21 cellular contexts compared by ENCODE assay signal in the genomic region with DNA sequence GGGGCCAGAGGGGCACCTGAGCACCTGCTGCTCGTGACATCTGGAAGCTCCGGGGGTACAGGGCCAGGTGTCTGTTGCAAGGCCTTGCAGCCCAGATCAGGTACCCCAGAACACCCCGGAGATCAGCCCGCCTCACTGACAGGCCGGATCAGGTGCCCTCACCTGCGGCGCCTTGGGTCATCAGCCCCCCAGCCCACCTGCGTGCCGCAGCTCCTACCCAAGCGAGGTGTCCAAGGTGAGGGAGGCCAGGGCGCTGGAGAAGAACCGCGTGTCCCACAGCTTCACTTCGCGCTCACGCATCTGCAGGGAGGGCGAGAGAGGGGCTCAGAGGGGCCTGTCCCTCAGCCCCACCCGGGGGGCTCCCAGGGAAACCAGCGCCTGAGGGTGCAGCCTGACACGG. TPM values are rescaled to one million over a fixed set of nuclear protein-coding genes. Genes with fewer than 3 reads are reported as not detected.
A peak's percentile ranks its signal among the peaks of the same experiment; 100 is the strongest.
DNase-seq lines count a peak whose midpoint lies in the region; ATAC-seq and TF ChIP-seq lines count a peak whose summit lies in the region.
"Had no signal": no experiment of that assay in that cellular context is flagged by ENCODE, and none has a peak within 500 bp of the region (broad histone marks: within the 10 kb centered on the region; RNA-seq: fewer than 3 reads in every experiment).

No MANE protein-coding gene starts in this region.

- H3K4me1 ChIP-seq in CD8-positive, alpha-beta T cell (ENCODE audit: insufficient read depth, low read length): peaks cover 4% of the 10 kb centered on the region
- peaks cover 0 to 2% of the 10 kb centered on the region in 2 donors for H3K4me1 ChIP-seq in gastrocnemius medialis
- peaks cover 13% of the 10 kb centered on the region for H3K4me1 ChIP-seq in Caco-2
- H3K4me1 ChIP-seq: parathyroid adenoma had no signal

- no peak for TF ChIP-seq POLR2A in gastrocnemius medialis (IDR thresholded peaks at IDR 0.05)

- intact Hi-C loops in CD8-positive, alpha-beta T cell (cut with DNase I, micrococcal nuclease): no loop called here
- intact Hi-C loops in left cardiac atrium (cut with DNase I): no loop called here
- intact Hi-C loops in gastrocnemius medialis (cut with DNase I; ENCODE audit: low total_unique reads): no loop called here
- intact Hi-C loops in Caco-2 (cut with micrococcal nuclease; ENCODE audit: unreplicated experiment): no loop called here

- H3K27ac Mint-ChIP-seq in CD8-positive, alpha-beta T cell: peak overlapping the region; percentile 64
- no peak overlapping the region for H3K27ac Mint-ChIP-seq in WTC11
- no peak overlapping the region for H3K27ac Mint-ChIP-seq in Caco-2 (ENCODE audit: unreplicated experiment)

- no TSS peak for BruUV-seq in Caco-2 (replicated peaks; lab: Mats Ljungman, UMichigan)

- H3K36me3 Mint-ChIP-seq in CD8-positive, alpha-beta T cell: peaks cover 71% of the 10 kb centered on the region
- H3K36me3 Mint-ChIP-seq in WTC11: no peaks in the 10 kb centered on the region
- H3K36me3 Mint-ChIP-seq in Caco-2 (ENCODE audit: insufficient read depth, unreplicated experiment): peaks cover 13% of the 10 kb centered on the region

- no peak overlapping the region for H3K4me3 Mint-ChIP-seq in CD8-positive, alpha-beta T cell
- H3K4me3 Mint-ChIP-seq in WTC11: no peak overlapping the region
- H3K4me3 Mint-ChIP-seq in Caco-2 (ENCODE audit: unreplicated experiment): no peak overlapping the region
- H3K4me3 Mint-ChIP-seq: central memory CD8-positive, alpha-beta T cell; naive thymus-derived CD4-positive, alpha-beta T cell had no signal

- POLR2A ChIA-PET in CD8-positive, alpha-beta T cell (lab: Charles Lee): no interaction called here
- POLR2A ChIA-PET in WTC11 (lab: Charles Lee): interaction anchor here (1.7 kb wide), 1 partner anchor 14 kb away, joined by 5 read pairs; no protein-coding TSS in a partner anchor
- POLR2A ChIA-PET in Caco-2 (lab: Charles Lee): no interaction called here

- CTCF ChIA-PET in CD8-positive, alpha-beta T cell (lab: Charles Lee): interaction anchor here (0.9 to 2.8 kb wide), 2 partner anchors 15 kb away, joined by 3 to 8 read pairs; no protein-coding TSS in a partner anchor
- CTCF ChIA-PET in WTC11 (lab: Charles Lee) (interaction anchor here (2.1 to 9.6 kb wide), 4 partner anchors 13 to 134 kb away, joined by 8 to 316 read pairs (median 42); no protein-coding TSS in a partner anchor), Caco-2 (lab: Charles Lee) (interaction anchor here (0.7 to 1.5 kb wide), 2 partner anchors 15 to 18 kb away, joined by 3 read pairs; no protein-coding TSS in a partner anchor)

- no peak for ATAC-seq in CD8-positive, alpha-beta T cell
- ATAC-seq in WTC11 (no peak), left cardiac atrium (no peak), gastrocnemius medialis (no peak), GM18511 (IDR thresholded peaks at IDR 0.05; ENCODE audit: unreplicated experiment) (no peak), GM21381 (IDR thresholded peaks at IDR 0.05; ENCODE audit: unreplicated experiment) (no peak)
- ATAC-seq: naive thymus-derived CD4-positive, alpha-beta T cell had no signal

- no peaks in the 10 kb centered on the region for H3K9me3 ChIP-seq in CD8-positive, alpha-beta T cell (ENCODE audit: low read length)
- no peaks in the 10 kb centered on the region for H3K9me3 ChIP-seq in gastrocnemius medialis
- no peaks in the 10 kb centered on the region for H3K9me3 ChIP-seq in Caco-2

- no peak for TF ChIP-seq CTCF in CD8-positive, alpha-beta T cell (IDR thresholded peaks at IDR 0.05)
- TF ChIP-seq CTCF in WTC11 (IDR thresholded peaks at IDR 0.05) (no peak), gastrocnemius medialis (IDR thresholded peaks at IDR 0.05 in 4 of 5, conservative IDR thresholded peaks at IDR 0.05 in 1 of 5) (no peak), Caco-2 (IDR thresholded peaks at IDR 0.05; ENCODE audit: insufficient read depth in 1 of 2, low read depth in 1 of 2, low read length in 1 of 2, severe bottlenecking in 1 of 2, unreplicated experiment in 1 of 2) (no peak)

- H3K4me3 ChIP-seq in CD8-positive, alpha-beta T cell (ENCODE audit: low read depth, low read length): no peak overlapping the region
- H3K4me3 ChIP-seq in gastrocnemius medialis (no peak overlapping the region), Caco-2 (ENCODE audit: low read depth, low read length) (no peak overlapping the region)

- no peak for DNase-seq in CD8-positive, alpha-beta T cell
- peak; percentile 11 for DNase-seq in WTC11 (ENCODE audit: low spot score)
- peak; percentile 16 for DNase-seq in left cardiac atrium
- DNase-seq in gastrocnemius medialis: no peak
- no peak for DNase-seq in Caco-2
- DNase-seq in A172 (ENCODE audit: low spot score): no peak
- DNase-seq: activated CD4-positive, alpha-beta T cell treated with anti-CD3 and anti-CD28 coated beads, Interleukin-2, amount 50 U/mL, for 1 hour; activated CD8-positive, alpha-beta memory T cell treated with anti-CD3 and anti-CD28 coated beads, Interleukin-2, amount 50 U/mL, for 48 hours; activated gamma-delta T cell treated with Interleukin-2 at 50 U/mL for 16 hours; effector CD4-positive, alpha-beta T cell; GF-D8; naive thymus-derived CD4-positive, alpha-beta T cell; NCI-H1092 treated with DMSO at 0.1 percent for 48 hours; NCI-H2081; NCI-H510A; stimulated activated CD4-positive, alpha-beta T cell treated with anti-CD3 and anti-CD28 coated beads, Interleukin-2, amount 100 ng/mL, for 48 hours had no signal

- in situ Hi-C loops in gastrocnemius medialis (cut with MboI; ENCODE audit: low sequenced_read_pairs in 4 of 4): no loop called here

- no peak overlapping the region for H3K27ac ChIP-seq in CD8-positive, alpha-beta T cell (ENCODE audit: low read depth, low read length)
- H3K27ac ChIP-seq in gastrocnemius medialis: peak overlapping the region; percentile 51 to 79 (median 64)
- H3K27ac ChIP-seq: C4-2B had no signal

- no peaks in the 10 kb centered on the region for H3K27me3 Mint-ChIP-seq in CD8-positive, alpha-beta T cell (ENCODE audit: low read depth)
- H3K27me3 Mint-ChIP-seq in WTC11 (ENCODE audit: low read depth) (no peaks in the 10 kb centered on the region), Caco-2 (ENCODE audit: insufficient read depth, unreplicated experiment) (no peaks in the 10 kb centered on the region)
- H3K27me3 Mint-ChIP-seq: central memory CD8-positive, alpha-beta T cell; naive thymus-derived CD4-positive, alpha-beta T cell had no signal

- H3K9me3 Mint-ChIP-seq in CD8-positive, alpha-beta T cell: no peaks in the 10 kb centered on the region
- H3K9me3 Mint-ChIP-seq in WTC11 (no peaks in the 10 kb centered on the region), Caco-2 (ENCODE audit: unreplicated experiment) (no peaks in the 10 kb centered on the region)
- H3K9me3 Mint-ChIP-seq: central memory CD8-positive, alpha-beta T cell; naive thymus-derived CD4-positive, alpha-beta T cell had no signal

- H3K27me3 ChIP-seq in CD8-positive, alpha-beta T cell (ENCODE audit: insufficient read depth, low read length): no peaks in the 10 kb centered on the region
- H3K27me3 ChIP-seq in gastrocnemius medialis (no peaks in the 10 kb centered on the region), Caco-2 (replicated peaks; ENCODE audit: control insufficient read depth, insufficient read depth, low read length) (no peaks in the 10 kb centered on the region)

- peaks cover 5% of the 10 kb centered on the region for H3K4me1 Mint-ChIP-seq in CD8-positive, alpha-beta T cell (ENCODE audit: low read depth)
- H3K4me1 Mint-ChIP-seq in WTC11 (peaks cover 36% of the 10 kb centered on the region), Caco-2 (ENCODE audit: low read depth, unreplicated experiment) (no peaks in the 10 kb centered on the region)

- H3K36me3 ChIP-seq in CD8-positive, alpha-beta T cell (ENCODE audit: insufficient read depth, low read length): peaks cover 53% of the 10 kb centered on the region
- H3K36me3 ChIP-seq in gastrocnemius medialis (no peaks in the 10 kb centered on the region), Caco-2 (ENCODE audit: control insufficient read depth, insufficient read depth, low read length) (no peaks in the 10 kb centered on the region)

TF ChIP-seq in WTC11, 78 proteins besides CTCF, POLR2A, EP300 and RAD21 (continues in another document):
- TF ChIP-seq NFYB (CRISPR knock-in tag; conservative IDR thresholded peaks at IDR 0.05; ENCODE audit: low read depth) (no peak), SP1 (CRISPR knock-in tag; conservative IDR thresholded peaks at IDR 0.05) (no peak)
- TF ChIP-seq, protein P1, sequence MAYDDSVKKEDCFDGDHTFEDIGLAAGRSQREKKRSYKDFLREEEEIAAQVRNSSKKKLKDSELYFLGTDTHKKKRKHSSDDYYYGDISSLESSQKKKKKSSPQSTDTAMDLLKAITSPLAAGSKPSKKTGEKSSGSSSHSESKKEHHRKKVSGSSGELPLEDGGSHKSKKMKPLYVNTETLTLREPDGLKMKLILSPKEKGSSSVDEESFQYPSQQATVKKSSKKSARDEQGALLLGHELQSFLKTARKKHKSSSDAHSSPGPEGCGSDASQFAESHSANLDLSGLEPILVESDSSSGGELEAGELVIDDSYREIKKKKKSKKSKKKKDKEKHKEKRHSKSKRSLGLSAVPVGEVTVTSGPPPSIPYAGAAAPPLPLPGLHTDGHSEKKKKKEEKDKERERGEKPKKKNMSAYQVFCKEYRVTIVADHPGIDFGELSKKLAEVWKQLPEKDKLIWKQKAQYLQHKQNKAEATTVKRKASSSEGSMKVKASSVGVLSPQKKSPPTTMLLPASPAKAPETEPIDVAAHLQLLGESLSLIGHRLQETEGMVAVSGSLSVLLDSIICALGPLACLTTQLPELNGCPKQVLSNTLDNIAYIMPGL (CRISPR knock-in tag; IDR thresholded peaks at IDR 0.05): no peak

RNA-seq across cellular contexts. Expression of a gene that starts 16.1 kb away (rescaled TPM):
- under 1 TPM; 0.57 to 0.83 TPM for total RNA-seq in CD8-positive, alpha-beta T cell
- total RNA-seq in WTC11 (2021) (8.0 to 9.1 TPM (median 8.3 TPM) in 3 replicates), left cardiac atrium (10 to 100 TPM; 10.6 to 20.0 TPM), gastrocnemius medialis (10 to 100 TPM in 1 of 4 donors, 1 to 10 TPM in 3; 2.4 to 12.8 (median 3.7) TPM), Caco-2 (2022) (2.7 and 2.8 TPM in 2 replicates)
- total RNA-seq in A172 (2014; rRNA removed; shearing (Covaris generic)): 87.4 and 100 TPM in 2 replicates

RNA-seq across cellular contexts. Expression of a gene that starts 28.6 kb away (rescaled TPM):
- total RNA-seq in CD8-positive, alpha-beta T cell: 100 to 1,000 TPM; 950 to 991 TPM
- total RNA-seq in WTC11 (2021) (36.7 to 45.5 TPM (median 38.6 TPM) in 3 replicates), left cardiac atrium (10 to 100 TPM; 15.6 to 19.5 TPM), gastrocnemius medialis (10 to 100 TPM in 1 of 4 donors, 1 to 10 TPM in 3; 5.7 to 15.3 (median 7.2) TPM), Caco-2 (2022) (23.1 and 33.4 TPM in 2 replicates)
- total RNA-seq in A172 (2014; rRNA removed; shearing (Covaris generic)): 16.5 and 21.0 TPM in 2 replicates

RNA-seq across cellular contexts. Expression of a gene that starts 36.6 kb away (rescaled TPM):
- 10 to 100 TPM; 30.9 to 31.4 TPM for total RNA-seq in CD8-positive, alpha-beta T cell
- total RNA-seq in WTC11 (2021): 87.2 to 93.7 TPM (median 88.9 TPM) in 3 replicates
- total RNA-seq in left cardiac atrium: 10 to 100 TPM; 51.0 to 64.3 TPM
- 100 to 1,000 TPM; 112 to 174 (median 132) TPM for total RNA-seq in gastrocnemius medialis
- total RNA-seq in Caco-2 (2022): 74.1 and 76.5 TPM in 2 replicates
- total RNA-seq in A172 (2014; rRNA removed; shearing (Covaris generic)): 46.8 and 116 TPM in 2 replicates

RNA-seq across cellular contexts. Expression of a gene that starts 37.9 kb away (rescaled TPM):
- 10 to 100 TPM; 13.8 to 17.4 TPM for total RNA-seq in CD8-positive, alpha-beta T cell
- total RNA-seq in WTC11 (2021) (54.8 to 64.1 TPM (median 56.0 TPM) in 3 replicates), left cardiac atrium (10 to 100 TPM; 44.6 to 48.3 TPM), gastrocnemius medialis (100 to 1,000 TPM in 2 of 4 donors, 10 to 100 TPM in 2; 94.8 to 114 (median 103) TPM), Caco-2 (2022) (77.1 and 79.6 TPM in 2 replicates)
- 86.7 and 91.9 TPM in 2 replicates for total RNA-seq in A172 (2014; rRNA removed; shearing (Covaris generic))

Comparison
In these comparisons a context has a peak if more than half of its experiments do, and no peak if none do; other contexts are left out.
1. DNase-seq: peak in WTC11 (single experiment) and left cardiac atrium (single experiment); none in CD8-positive, alpha-beta T cell (0 of 7), gastrocnemius medialis (0 of 2), Caco-2 (0 of 2) and A172 (single experiment).
2. RNA of a gene that starts 28.6 kb away (total RNA-seq): 950 to 991 TPM in CD8-positive, alpha-beta T cell; 36.7 to 45.5 TPM in WTC11, 23.1 to 33.4 TPM in Caco-2, 15.6 to 19.5 TPM in left cardiac atrium, 16.5 to 21.0 TPM in A172 and 5.7 to 15.3 TPM in gastrocnemius medialis; every median in the first group is over 10 times any median in the second.